ENCODE assay signal across 15 cellular contexts in the genomic region with DNA sequence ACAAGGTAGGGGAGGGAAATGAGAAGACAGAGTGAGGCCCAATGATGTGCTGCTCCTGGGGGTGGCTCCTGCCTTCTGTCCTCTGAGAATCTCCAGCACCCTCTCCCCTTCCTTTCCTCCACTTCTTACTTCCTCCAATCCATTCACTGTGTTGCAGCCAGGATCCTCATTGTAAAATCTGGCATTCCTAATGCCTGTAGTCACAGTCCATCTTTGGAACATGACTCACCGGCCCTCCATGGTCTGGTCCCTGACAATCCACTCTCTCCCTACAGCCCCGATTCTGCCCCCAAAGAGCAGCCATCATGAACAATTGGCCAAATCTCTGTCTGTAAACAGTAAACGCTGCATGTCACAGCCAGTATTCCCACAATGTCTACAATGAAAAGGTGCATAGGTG.
DNase-seq lines count a peak whose midpoint lies in the region; FAIRE-seq and TF ChIP-seq lines count a peak whose summit lies in the region.
"Had no signal": no experiment of that assay in that cellular context is flagged by ENCODE, and none has a peak within 500 bp of the region (broad histone marks: within the 10 kb centered on the region; RNA-seq: fewer than 3 reads in every experiment).

No MANE protein-coding gene starts in this region.

- H3K27me3 Mint-ChIP-seq in astrocyte (ENCODE audit: low read depth, unreplicated experiment) (no peaks in the 10 kb centered on the region), immature natural killer cell (ENCODE audit: low read depth in 3 of 3) (peaks cover 0 to 5% (median 1%) of the 10 kb centered on the region in 3 donors)

- peak overlapping the region; percentile 56 for H3K9ac ChIP-seq in astrocyte (ENCODE audit: low read length)
- no peak overlapping the region for H3K9ac ChIP-seq in Karpas-422 (ENCODE audit: low read length)

- H3K4me1 Mint-ChIP-seq in astrocyte (ENCODE audit: low read depth, unreplicated experiment) = peaks cover 20% of the 10 kb centered on the region
- H3K4me1 Mint-ChIP-seq in immature natural killer cell = no peaks in the 10 kb centered on the region
- H3K4me1 Mint-ChIP-seq: nephron progenitor cell had no signal

- H3K4me2 ChIP-seq in astrocyte (ENCODE audit: low read length) (peak overlapping the region; percentile 56), Karpas-422 (ENCODE audit: low read depth, low read length, poor library complexity, severe bottlenecking) (no peak overlapping the region)

- peaks cover 16% of the 10 kb centered on the region for H3K4me1 ChIP-seq in ACC112 (ENCODE audit: control insufficient read depth, insufficient read depth, low read length, unreplicated experiment)
- H3K4me1 ChIP-seq in astrocyte (ENCODE audit: insufficient read depth, low read length) = peaks cover 15% of the 10 kb centered on the region
- H3K4me1 ChIP-seq in BE2C = no peaks in the 10 kb centered on the region
- no peaks in the 10 kb centered on the region for H3K4me1 ChIP-seq in Karpas-422 (ENCODE audit: low read length)
- H3K4me1 ChIP-seq: heart right ventricle, uterus had no signal

- H3K27ac Mint-ChIP-seq in astrocyte (ENCODE audit: unreplicated experiment) = peak overlapping the region; percentile 80
- H3K27ac Mint-ChIP-seq in immature natural killer cell = no peak overlapping the region
- H3K27ac Mint-ChIP-seq: nephron progenitor cell had no signal

- FAIRE-seq in astrocyte (lab: Jason Lieb, UNC) = peak; percentile 64

- no peak for TF ChIP-seq CTCF in astrocyte (IDR thresholded peaks at IDR 0.05; ENCODE audit: insufficient read depth, low read depth, low read length)
- TF ChIP-seq CTCF in BE2C (IDR thresholded peaks at IDR 0.05; ENCODE audit: low read depth, low read length) = no peak

- H3K4me3 ChIP-seq in ACC112 (ENCODE audit: low read depth, low read length) = no peak overlapping the region
- H3K4me3 ChIP-seq in astrocyte (ENCODE audit: insufficient read depth, low read depth, low read length) = no peak overlapping the region
- H3K4me3 ChIP-seq in BE2C (ENCODE audit: low read depth, low read length) = no peak overlapping the region
- H3K4me3 ChIP-seq in Karpas-422 (ENCODE audit: low read length) = no peak overlapping the region
- H3K4me3 ChIP-seq: heart right ventricle, uterus had no signal

- peak overlapping the region; percentile 58 for H2AFZ ChIP-seq in ACC112 (ENCODE audit: low read length, unreplicated experiment)
- peak overlapping the region; percentile 69 for H2AFZ ChIP-seq in astrocyte (ENCODE audit: low read depth, low read length)
- H2AFZ ChIP-seq in Karpas-422 (ENCODE audit: low read length) = no peak overlapping the region

- no peaks in the 10 kb centered on the region for H3K9me2 ChIP-seq in Karpas-422 (replicated peaks; ENCODE audit: insufficient read depth, low read length)

- no peaks in the 10 kb centered on the region for H3K36me3 ChIP-seq in ACC112 (ENCODE audit: insufficient read depth, low read length)
- no peaks in the 10 kb centered on the region for H3K36me3 ChIP-seq in astrocyte (ENCODE audit: insufficient read depth, low read length)
- no peaks in the 10 kb centered on the region for H3K36me3 ChIP-seq in BE2C
- no peaks in the 10 kb centered on the region for H3K36me3 ChIP-seq in Karpas-422 (ENCODE audit: insufficient read depth, low read length)
- H3K36me3 ChIP-seq: heart right ventricle, uterus had no signal

- H3K79me2 ChIP-seq in ACC112 (ENCODE audit: control insufficient read depth, insufficient read depth, low read length, unreplicated experiment) (no peaks in the 10 kb centered on the region), astrocyte (ENCODE audit: insufficient read depth, low read length) (no peaks in the 10 kb centered on the region), Karpas-422 (ENCODE audit: low read length) (no peaks in the 10 kb centered on the region)

- H3K9me3 ChIP-seq in astrocyte (ENCODE audit: insufficient read depth, low read depth, low read length) (no peaks in the 10 kb centered on the region), BE2C (no peaks in the 10 kb centered on the region; the same call in 1 of the 2 replicates), Karpas-422 (ENCODE audit: low read length) (no peaks in the 10 kb centered on the region)
- H3K9me3 ChIP-seq: uterus had no signal

- DNase-seq in HK-2 (ENCODE audit: unreplicated experiment) (peak; percentile 52), astrocyte (ENCODE audit: low read depth) (peak; percentile 89), iris pigment epithelial cell (ENCODE audit: low read depth) (peak; percentile 86), BE2C (no peak), GOT3 (lab: John Stamatoyannopoulos, UW) (no peak), immature natural killer cell (no peak), Karpas-422 (no peak)
- DNase-seq: activated CD4-positive, alpha-beta T cell treated with anti-CD3 and anti-CD28 coated beads, Interleukin-2, amount 50 U/mL, for 1 hour; amygdala; heart right ventricle; NCI-H1417 treated with DMSO at 0.1 percent for 48 hours; nephron progenitor cell; RPMI8226; uterus had no signal

- H4K20me1 ChIP-seq in astrocyte (ENCODE audit: insufficient read depth, low read length) = no peaks in the 10 kb centered on the region
- H4K20me1 ChIP-seq in Karpas-422 (ENCODE audit: insufficient read depth, low read depth, low read length) = no peaks in the 10 kb centered on the region

- no peaks in the 10 kb centered on the region for H3K36me3 Mint-ChIP-seq in astrocyte (ENCODE audit: low read depth, unreplicated experiment)
- H3K36me3 Mint-ChIP-seq in immature natural killer cell = no peaks in the 10 kb centered on the region

- H3K27ac ChIP-seq in ACC112 (ENCODE audit: low read depth, low read length) (peak overlapping the region; percentile 34; the same call in 1 of the 2 replicates), astrocyte (ENCODE audit: low read depth, low read length) (peak overlapping the region; percentile 69), Karpas-422 (ENCODE audit: low read length) (no peak overlapping the region)
- H3K27ac ChIP-seq: heart right ventricle, uterus had no signal

- no peaks in the 10 kb centered on the region for H3K9me3 Mint-ChIP-seq in astrocyte (ENCODE audit: unreplicated experiment)
- H3K9me3 Mint-ChIP-seq in immature natural killer cell = no peaks in the 10 kb centered on the region

- H3K4me3 Mint-ChIP-seq in astrocyte (ENCODE audit: unreplicated experiment) = no peak overlapping the region
- no peak overlapping the region for H3K4me3 Mint-ChIP-seq in immature natural killer cell
- H3K4me3 Mint-ChIP-seq: nephron progenitor cell had no signal

- no peaks in the 10 kb centered on the region for H3K27me3 ChIP-seq in ACC112 (ENCODE audit: insufficient read depth, low read length)
- no peaks in the 10 kb centered on the region for H3K27me3 ChIP-seq in astrocyte (ENCODE audit: insufficient read depth, low read length)
- H3K27me3 ChIP-seq in BE2C = no peaks in the 10 kb centered on the region
- no peaks in the 10 kb centered on the region for H3K27me3 ChIP-seq in Karpas-422 (ENCODE audit: low read length)
- H3K27me3 ChIP-seq: heart right ventricle, uterus had no signal

Comparison
In these comparisons a context has a peak if more than half of its experiments do, and no peak if none do; other contexts are left out.
1. DNase-seq: peak in HK-2 (single experiment), astrocyte (single experiment) and iris pigment epithelial cell (single experiment); none in BE2C (single experiment), GOT3 (single experiment), immature natural killer cell (0 of 3) and Karpas-422 (single experiment).